In the genomic region with DNA sequence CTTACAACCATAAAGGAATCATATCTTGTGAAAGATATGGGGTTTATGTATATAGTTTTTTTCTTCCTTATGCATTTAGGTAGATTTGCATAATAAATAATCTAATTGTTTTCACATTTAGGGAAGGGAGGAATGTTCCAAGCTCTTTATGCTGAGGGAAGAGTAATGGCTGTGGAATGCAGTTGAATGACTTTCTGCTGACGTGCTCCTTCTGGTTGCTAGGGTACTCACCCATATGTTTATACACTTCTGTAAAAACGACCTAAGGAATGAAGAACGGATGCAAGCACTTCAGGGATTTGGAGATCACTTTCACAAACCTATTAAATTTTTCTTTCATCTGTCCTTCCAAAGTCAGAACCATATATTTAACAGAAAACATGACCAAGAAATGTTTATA, we compare ENCODE assay signal across 9 cellular contexts. TPM values are rescaled to one million over a fixed set of nuclear protein-coding genes. Genes with fewer than 3 reads are reported as not detected.
DNase-seq lines count a peak whose midpoint lies in the region; FAIRE-seq and TF ChIP-seq lines count a peak whose summit lies in the region.
"Had no signal": no experiment of that assay in that cellular context is flagged by ENCODE, and none has a peak within 500 bp of the region (broad histone marks: within the 10 kb centered on the region; RNA-seq: fewer than 3 reads in every experiment).

No MANE protein-coding gene starts in this region.

- dilution Hi-C loops in endothelial cell of umbilical vein (cut with MboI; ENCODE audit: extremely low pct_ligation_motif_present, low sequenced_read_pairs) = no loop called here

- no peaks in the 10 kb centered on the region for H3K79me2 ChIP-seq in endothelial cell of umbilical vein (ENCODE audit: control insufficient read depth, insufficient read depth, low read length)

- POLR2A ChIA-PET in BJ (lab: Charles Lee) (interaction anchor here (0.6 kb wide), 1 partner anchor 10 kb away, joined by 3 read pairs; no protein-coding TSS in a partner anchor), endothelial cell of umbilical vein (lab: Charles Lee) (no interaction called here)

- H3K36me3 ChIP-seq in BJ (ENCODE audit: control insufficient read depth, insufficient read depth, low read length) (no peaks in the 10 kb centered on the region), endothelial cell of umbilical vein (ENCODE audit: control insufficient read depth in 2 of 2, extremely low read depth in 1 of 2, insufficient read depth in 2 of 2, low read length in 2 of 2) (no peaks in the 10 kb centered on the region), muscle layer of duodenum (ENCODE audit: control insufficient read depth in 1 of 2, insufficient read depth in 2 of 2, low read length in 2 of 2) (no peaks in the 10 kb centered on the region)

- H3K27me3 ChIP-seq in BJ (ENCODE audit: control insufficient read depth, insufficient read depth, low read length) (no peaks in the 10 kb centered on the region), endothelial cell of umbilical vein (ENCODE audit: control insufficient read depth in 2 of 2, insufficient read depth in 2 of 2, low read length in 2 of 2) (no peaks in the 10 kb centered on the region), muscle layer of duodenum (ENCODE audit: low read depth, low read length) (no peaks in the 10 kb centered on the region)

- TF ChIP-seq CTCF in BJ (IDR thresholded peaks at IDR 0.05; ENCODE audit: insufficient read depth, low read depth, low read length) = no peak
- no peak for TF ChIP-seq CTCF in endothelial cell of umbilical vein (IDR thresholded peaks at IDR 0.05; ENCODE audit: extremely low read depth in 1 of 2, insufficient read depth in 1 of 2, low read depth in 1 of 2, low read length in 2 of 2)
- TF ChIP-seq CTCF in GM13976 (IDR thresholded peaks at IDR 0.05; ENCODE audit: borderline replicate concordance, control extremely low read depth, extremely low read depth, insufficient read depth, missing control alignments) = no peak

- no TSS peak for BruUV-seq in endothelial cell of umbilical vein (replicated peaks; lab: Mats Ljungman, UMichigan)

- intact Hi-C loops in endothelial cell of umbilical vein (cut with micrococcal nuclease) = loop anchor here (1.0 kb wide), 1 partner anchor 28 kb away; no protein-coding TSS in a partner anchor

- H3K27ac ChIP-seq in endothelial cell of umbilical vein (ENCODE audit: insufficient read depth, low read depth, low read length) (peak overlapping the region; percentile 96), muscle layer of duodenum (ENCODE audit: low read length) (peak overlapping the region; percentile 68)

- FAIRE-seq in endothelial cell of umbilical vein (lab: Jason Lieb, UNC) = peak; percentile 98
- FAIRE-seq: colon had no signal

- no peak overlapping the region for H2AFZ ChIP-seq in endothelial cell of umbilical vein (ENCODE audit: low read depth, low read length)

- H3K4me3 ChIP-seq in BJ (ENCODE audit: low read depth, low read length) = no peak overlapping the region
- H3K4me3 ChIP-seq in endothelial cell of umbilical vein (replicated peaks in 1 of 3; ENCODE audit: insufficient read depth in 1 of 3, low read depth in 1 of 3, low read length in 3 of 3) = no peak overlapping the region
- no peak overlapping the region for H3K4me3 ChIP-seq in muscle layer of duodenum (ENCODE audit: low read depth in 1 of 2, low read length in 2 of 2)

- H3K9me3 ChIP-seq in endothelial cell of umbilical vein (replicated peaks; ENCODE audit: control insufficient read depth, insufficient read depth, low read length) (no peaks in the 10 kb centered on the region), muscle layer of duodenum (ENCODE audit: control insufficient read depth in 1 of 2, low read length in 2 of 2) (no peaks in the 10 kb centered on the region)

- no peak for TF ChIP-seq POLR2A in endothelial cell of umbilical vein (IDR thresholded peaks at IDR 0.05; ENCODE audit: low read depth, low read length)

- H4K20me1 ChIP-seq in endothelial cell of umbilical vein (replicated peaks; ENCODE audit: control insufficient read depth, extremely low read depth, insufficient read depth, low read length) = no peaks in the 10 kb centered on the region

- in situ Hi-C loops in GM13976 (cut with MboI; ENCODE audit: low sequenced_read_pairs, unreplicated experiment) = no loop called here

- H3K9ac ChIP-seq in endothelial cell of umbilical vein (replicated peaks; ENCODE audit: extremely low read depth, insufficient read depth, low read length) = peak overlapping the region; percentile 71

- peak overlapping the region; percentile 51 for H3K4me2 ChIP-seq in endothelial cell of umbilical vein (ENCODE audit: insufficient read depth, low read length)

- H3K4me1 ChIP-seq in endothelial cell of umbilical vein (ENCODE audit: control insufficient read depth, extremely low read depth, insufficient read depth, low read length) = peaks cover 29% of the 10 kb centered on the region
- H3K4me1 ChIP-seq in muscle layer of duodenum (ENCODE audit: control insufficient read depth in 1 of 2, insufficient read depth in 2 of 2, low read length in 2 of 2) = peaks cover 0 to 6% of the 10 kb centered on the region in 2 donors

- peak; percentile 96 for DNase-seq in BJ (ENCODE audit: low read depth)
- peak; percentile 11 for DNase-seq in NCI-H2029 (lab: John Stamatoyannopoulos, UW)
- DNase-seq in endothelial cell of umbilical vein (ENCODE audit: low read depth, low spot score) = peak; percentile 92
- DNase-seq in T-helper 2 cell = no peak
- DNase-seq in GM13976 (ENCODE audit: low spot score) = no peak
- no peak for DNase-seq in GM19240 (ENCODE audit: insufficient read length, low spot score)
- no peak for DNase-seq in activated CD4-positive, alpha-beta T cell treated with anti-CD3 and anti-CD28 coated beads, Interleukin-2, amount 50 U/mL, for 4 hours

- CTCF ChIA-PET in BJ (lab: Yijun Ruan, JAX) (no interaction called here), endothelial cell of umbilical vein (lab: Charles Lee) (interaction anchor here (0.5 to 1.9 kb wide), 7 partner anchors 9 to 31 kb away, joined by 3 to 11 read pairs (median 4); no protein-coding TSS in a partner anchor)

- no peaks in the 10 kb centered on the region for H3K9me1 ChIP-seq in endothelial cell of umbilical vein (replicated peaks; ENCODE audit: control insufficient read depth, extremely low read depth, insufficient read depth, low read length)

TF ChIP-seq in endothelial cell of umbilical vein, 7 proteins besides CTCF, POLR2A, EP300 and RAD21:
- TF ChIP-seq, protein P1, sequence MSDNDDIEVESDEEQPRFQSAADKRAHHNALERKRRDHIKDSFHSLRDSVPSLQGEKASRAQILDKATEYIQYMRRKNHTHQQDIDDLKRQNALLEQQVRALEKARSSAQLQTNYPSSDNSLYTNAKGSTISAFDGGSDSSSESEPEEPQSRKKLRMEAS (IDR thresholded peaks at IDR 0.05; ENCODE audit: insufficient read depth, insufficient read length) = no peak
- TF ChIP-seq JUN (IDR thresholded peaks at IDR 0.05; ENCODE audit: borderline replicate concordance, insufficient read depth, insufficient read length, low read depth) = peak; percentile 93
- no peak for TF ChIP-seq MYC (IDR thresholded peaks at IDR 0.05; ENCODE audit: low read depth, low read length)
- TF ChIP-seq EZH2 (IDR thresholded peaks at IDR 0.05; ENCODE audit: borderline replicate concordance, low read depth, low read length, severe bottlenecking) = no peak
- peak; percentile 76 for TF ChIP-seq FOS (IDR thresholded peaks at IDR 0.05; ENCODE audit: borderline replicate concordance, insufficient read depth, low read length)
- TF ChIP-seq POLR2AphosphoS5 (IDR thresholded peaks at IDR 0.05; ENCODE audit: insufficient read depth, low read depth, low read length) = peak; percentile 39
- no peak for TF ChIP-seq GATA2 (IDR thresholded peaks at IDR 0.05; ENCODE audit: insufficient read depth, insufficient read length, low read depth, low read length)
TF ChIP-seq in endothelial cell of umbilical vein: peak in this region for 3.

RNA-seq across cellular contexts. Expression of a gene that starts 29.2 kb away (rescaled TPM):
- 91.4 and 135 TPM in 2 replicates for polyA plus RNA-seq in BJ (2011; rRNA removed)
- polyA minus RNA-seq in BJ (2011; rRNA and poly(A)+ RNA removed) = 105 and 148 TPM in 2 replicates
- total RNA-seq in endothelial cell of umbilical vein = 152 and 168 TPM in 2 replicates
- polyA plus RNA-seq in endothelial cell of umbilical vein = 121 and 138 TPM in 2 replicates
- polyA plus RNA-seq in endothelial cell of umbilical vein (2011; cell fraction: cytosol; rRNA removed) = 114 and 133 TPM in 2 replicates
- 274 and 307 TPM in 2 replicates for polyA plus RNA-seq in endothelial cell of umbilical vein (2011; cell fraction: nucleus; rRNA removed)
- polyA plus RNA-seq in endothelial cell of umbilical vein (2012) = 89.0 and 107 TPM in 2 replicates
- 251 and 272 TPM in 2 replicates for polyA minus RNA-seq in endothelial cell of umbilical vein
- 44.9 TPM for polyA minus RNA-seq in endothelial cell of umbilical vein (2011; cell fraction: cytosol; rRNA and poly(A)+ RNA removed)
- 138 and 202 TPM in 2 replicates for polyA minus RNA-seq in endothelial cell of umbilical vein (2011; cell fraction: nucleus; rRNA and poly(A)+ RNA removed)

Comparison
In these comparisons a context has a peak if more than half of its experiments do, and no peak if none do; other contexts are left out.
1. DNase-seq: peak in BJ (single experiment), NCI-H2029 (single experiment) and endothelial cell of umbilical vein (single experiment); none in T-helper 2 cell (0 of 5), GM13976 (single experiment), GM19240 (single experiment) and activated CD4-positive, alpha-beta T cell treated with anti-CD3 and anti-CD28 coated beads, Interleukin-2, amount 50 U/mL, for 4 hours (0 of 2).